ENCODE assay signal across 9 cellular contexts in the genomic region with DNA sequence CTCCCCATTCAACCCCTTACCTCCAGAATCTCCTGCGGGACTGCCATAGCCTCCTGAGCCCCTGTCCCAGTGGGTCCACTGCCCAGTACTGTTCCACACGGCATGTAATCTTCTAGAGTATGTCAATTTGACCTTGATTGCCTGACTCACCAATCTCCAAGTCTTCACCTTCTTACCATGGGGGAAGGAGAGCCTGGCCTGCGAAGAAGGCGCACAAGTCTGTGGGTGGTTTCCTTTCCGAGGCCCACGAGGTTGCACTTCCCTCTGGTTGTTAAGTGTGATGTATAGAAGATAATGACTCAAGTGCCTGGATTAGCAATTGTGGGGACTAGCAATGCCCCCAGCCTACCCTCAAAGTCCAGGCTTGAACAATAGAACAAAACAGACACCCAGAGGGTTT. TPM values are rescaled to one million over a fixed set of nuclear protein-coding genes. Genes with fewer than 3 reads are reported as not detected.
DNase-seq lines count a peak whose midpoint lies in the region; ATAC-seq, FAIRE-seq and TF ChIP-seq lines count a peak whose summit lies in the region.
"Had no signal": no experiment of that assay in that cellular context is flagged by ENCODE, and none has a peak within 500 bp of the region (broad histone marks: within the 10 kb centered on the region; RNA-seq: fewer than 3 reads in every experiment).

No MANE protein-coding gene starts in this region.

- 32% methylated on average over 6 of the region's 6 CpGs for WGBS in K562 (ENCODE audit: insufficient coverage, low coverage, missing lambda C conversion rate)

- H2AFZ ChIP-seq in K562 (ENCODE audit: low read depth, low read length) = 0 out of 2 replicates have a peak overlapping the region, but pooled peaks have one; percentile 3

- H3K9me3 ChIP-seq in K562 (replicated peaks; ENCODE audit: control insufficient read depth, insufficient read depth, low read depth, low read length) (no peaks in the 10 kb centered on the region), stomach smooth muscle (ENCODE audit: control insufficient read depth in 2 of 2, low read length in 2 of 2) (no peaks in the 10 kb centered on the region)

- H3K4me1 ChIP-seq in K562 (replicated peaks in 1 of 2; ENCODE audit: control insufficient read depth in 2 of 2, insufficient read depth in 2 of 2, low read length in 2 of 2) (no peaks in the 10 kb centered on the region; a peak in 1 of 5 replicates), stomach smooth muscle (ENCODE audit: control insufficient read depth, insufficient read depth, low read length) (peaks cover 33% of the 10 kb centered on the region)

- H3K4me3 ChIP-seq in K562 (no peak overlapping the region), stomach smooth muscle (ENCODE audit: low read length in 2 of 2) (peak overlapping the region in 1 of 2 donors; percentile 54)

- ATAC-seq in HG03103 (IDR thresholded peaks at IDR 0.05; ENCODE audit: low read depth, unreplicated experiment) (peak; percentile 62), K562 (no peak)

- H3K4me2 ChIP-seq in K562 (ENCODE audit: insufficient read depth, low read length) = no peak overlapping the region

- no peaks in the 10 kb centered on the region for H3K9me1 ChIP-seq in K562 (ENCODE audit: control insufficient read depth, insufficient read depth, low read length)

- H3K9ac ChIP-seq in K562 (ENCODE audit: insufficient read depth in 1 of 2, low read depth in 2 of 2, low read length in 2 of 2) (no peak overlapping the region), stomach smooth muscle (ENCODE audit: low read length in 2 of 2) (peak overlapping the region; percentile 26 to 29)

- no peaks in the 10 kb centered on the region for H4K20me1 ChIP-seq in K562 (replicated peaks; ENCODE audit: control insufficient read depth, insufficient read depth, low read length)

- no peak for TF ChIP-seq CTCF in K562 (IDR thresholded peaks at IDR 0.05 in 2 of 3, conservative IDR thresholded peaks at IDR 0.05 in 1 of 3; ENCODE audit: insufficient read depth in 2 of 3, low read depth in 1 of 3, low read length in 3 of 3)

- H3K36me3 ChIP-seq in K562 (ENCODE audit: control insufficient read depth, insufficient read depth, low read length) (no peaks in the 10 kb centered on the region), stomach smooth muscle (ENCODE audit: control insufficient read depth in 2 of 2, insufficient read depth in 2 of 2, low read length in 2 of 2) (no peaks in the 10 kb centered on the region)

- peaks cover 31 to 36% of the 10 kb centered on the region in 2 experiments for H3K27me3 ChIP-seq in K562 (ENCODE audit: control insufficient read depth in 2 of 2, insufficient read depth in 2 of 2, low read length in 2 of 2)
- H3K27me3 ChIP-seq in stomach smooth muscle (ENCODE audit: control insufficient read depth in 1 of 2, insufficient read depth in 2 of 2, low read length in 2 of 2) = no peaks in the 10 kb centered on the region

- in situ Hi-C loops in K562 (cut with MboI) = no loop called here

- intact Hi-C loops in K562 (cut with micrococcal nuclease) = no loop called here

- BruUV-seq in K562 (replicated peaks; lab: Mats Ljungman, UMichigan) = no TSS peak

- peak; percentile 24 for DNase-seq in NK-92 treated with Interleukin-12 subunit alpha and Interleukin-12 subunit beta, amount 100 ng/mL, for 24 hours (lab: John Stamatoyannopoulos, UW)
- no peak for DNase-seq in NK-92 (lab: John Stamatoyannopoulos, UW; ENCODE audit: unreplicated experiment)
- no peak for DNase-seq in K562 (ENCODE audit: extremely low read depth in 1 of 4, low spot score in 3 of 4)
- DNase-seq in activated naive CD4-positive, alpha-beta T cell treated with anti-CD3 and anti-CD28 coated beads, Interleukin-2, amount 50 U/mL, for 16 hours = no peak
- no peak for DNase-seq in stimulated activated CD4-positive, alpha-beta T cell treated with anti-CD3 and anti-CD28 coated beads, Interleukin-12 subunit alpha, Interleukin-12 subunit beta, amount 100 ng/mL, for 4 hours
- DNase-seq in frontal cortex (ENCODE audit: low spot score in 2 of 2) = no peak

- no peak for TF ChIP-seq POLR2A in K562 (conservative IDR thresholded peaks at IDR 0.05)

- POLR2A ChIA-PET in K562 (lab: Yijun Ruan, JAX) = no interaction called here

- TF ChIP-seq RAD21 in K562 (CRISPR knock-in tag; conservative IDR thresholded peaks at IDR 0.05 in 1 of 2, IDR thresholded peaks at IDR 0.05 in 1 of 2) = no peak

- TF ChIP-seq EP300 in K562 (IDR thresholded peaks at IDR 0.05; ENCODE audit: low read length) = no peak

- no peaks in the 10 kb centered on the region for H3K79me2 ChIP-seq in K562 (ENCODE audit: control insufficient read depth, insufficient read depth, low read length)

- H3K27ac ChIP-seq in K562 (ENCODE audit: extremely low read depth, low read depth, low read length) (no peak overlapping the region), stomach smooth muscle (ENCODE audit: low read length) (peak overlapping the region; percentile 74)
- H3K27ac ChIP-seq: 22Rv1 had no signal

- CTCF ChIA-PET in K562 (lab: Yijun Ruan, JAX; ENCODE audit: low intra/inter-chr PET ratio) = no interaction called here

- FAIRE-seq in K562 (lab: Jason Lieb, UNC) = no peak
- no peak for FAIRE-seq in frontal cortex (lab: Jason Lieb, UNC)

TF ChIP-seq in K562, 482 proteins besides CTCF, POLR2A, EP300 and RAD21:
- 0 out of 2 replicates have a peak, but pooled peaks have one; percentile 5 for TF ChIP-seq EGR1 (conservative IDR thresholded peaks at IDR 0.05)
- TF ChIP-seq MEIS2 (IDR thresholded peaks at IDR 0.05; ENCODE audit: partially characterized antibody) = no peak
TF ChIP-seq in K562: peak in this region for 1.

RNA-seq across cellular contexts. Expression of gene TENT4A, which starts 8.1 kb away (rescaled TPM):
- 144 and 165 TPM in 2 replicates for total RNA-seq in K562 (2011; cell fraction: chromatin; rRNA removed; ENCODE audit: low replicate concordance)
- 58.9 and 66.3 TPM in 2 replicates for total RNA-seq in K562 (2011; cell fraction: nucleolus; rRNA removed)
- 88.6 and 115 TPM in 2 replicates for total RNA-seq in K562 (2011; cell fraction: nucleoplasm; rRNA removed)
- total RNA-seq in K562 (2014; rRNA removed) (10.9 and 16.5 TPM in 2 replicates), K562 (2014; rRNA removed; fragmentation: Illumina TruSeq; extraction: Trizol) (11.6 and 13.0 TPM in 2 replicates), K562 (2015; rRNA removed; fragmentation: Illumina TruSeq; extraction: Trizol) (14.9 and 17.7 TPM in 2 replicates), K562 (2021) (24.0 and 26.6 TPM in 2 replicates), frontal cortex (11.0 TPM)
- polyA plus RNA-seq in K562 (2011; rRNA removed) (7.4 and 8.2 TPM in 2 replicates), K562 (2014; fragmentation: Illumina TruSeq; extraction: Trizol) (25.7 and 27.3 TPM in 2 replicates), K562 (2014; fragmentation: Nextera tagmentation; extraction: Ambion mirVana) (1 to 10 TPM; 1.3 to 1.6 TPM), K562 (2014; rRNA removed) (18.8 and 20.3 TPM in 2 replicates)
- polyA plus RNA-seq in K562 (2011; cell fraction: cytosol; rRNA removed) = 4.4 and 5.5 TPM in 2 replicates
- polyA plus RNA-seq in K562 (2011; cell fraction: nucleus; rRNA removed) = 76.9 and 93.7 TPM in 2 replicates
- polyA plus RNA-seq in K562 (2012) = 14.4 and 14.7 TPM in 2 replicates
- polyA minus RNA-seq in K562 (2011; rRNA and poly(A)+ RNA removed) = 14.8 and 19.0 TPM in 2 replicates
- polyA minus RNA-seq in K562 (2011; cell fraction: cytosol; rRNA and poly(A)+ RNA removed) = 7.3 and 8.5 TPM in 2 replicates
- 41.6 and 56.6 TPM in 2 replicates for polyA minus RNA-seq in K562 (2011; cell fraction: nucleus; rRNA and poly(A)+ RNA removed)

Comparison
In these comparisons a context has a peak if more than half of its experiments do, and no peak if none do; other contexts are left out.
1. H3K9ac ChIP-seq: peak in stomach smooth muscle (2 of 2); none in K562 (0 of 2).